ENCODE assay signal across 16 cellular contexts in genomic region chr1:201448981-201449380, GRCh38. TPM values are rescaled to one million over a fixed set of nuclear protein-coding genes. Genes with fewer than 3 reads are reported as not detected.
A peak's percentile ranks its signal among the peaks of the same experiment; 100 is the strongest.
DNase-seq lines count a peak whose midpoint lies in the region; ATAC-seq, FAIRE-seq and TF ChIP-seq lines count a peak whose summit lies in the region.
"Had no signal": no experiment of that assay in that cellular context is flagged by ENCODE, and none has a peak within 500 bp of the region (broad histone marks: within the 10 kb centered on the region; RNA-seq: fewer than 3 reads in every experiment).

No MANE protein-coding gene starts in this region.

- H3K27ac ChIP-seq in OCI-LY3 (ENCODE audit: low read length) (no peak overlapping the region), epithelial cell of prostate (peak overlapping the region; percentile 71), suprapubic skin (peak overlapping the region; percentile 16)
- H3K27ac ChIP-seq in CD4-positive, alpha-beta T cell (ENCODE audit: low read depth, low read length), result no peak overlapping the region
- H3K27ac ChIP-seq: neutrophil had no signal

- POLR2A ChIA-PET in CD4-positive, alpha-beta T cell (lab: Charles Lee), result no interaction called here

- no peak for TF ChIP-seq EP300 in suprapubic skin (IDR thresholded peaks at IDR 0.05)

- no peak for TF ChIP-seq CTCF in OCI-LY3 (IDR thresholded peaks at IDR 0.05; ENCODE audit: low read depth, low read length)
- TF ChIP-seq CTCF in nephron (IDR thresholded peaks at IDR 0.05; ENCODE audit: unreplicated experiment in 3 of 3), result no peak
- no peak for TF ChIP-seq CTCF in suprapubic skin (IDR thresholded peaks at IDR 0.05)
- no peak for TF ChIP-seq CTCF in D721Med (IDR thresholded peaks at IDR 0.05; ENCODE audit: insufficient read depth, missing control alignments)
- TF ChIP-seq CTCF in CD4-positive, alpha-beta T cell (IDR thresholded peaks at IDR 0.05), result no peak

- no peaks in the 10 kb centered on the region for H3K36me3 Mint-ChIP-seq in nephron (ENCODE audit: low read depth)
- H3K36me3 Mint-ChIP-seq in CD4-positive, alpha-beta T cell (ENCODE audit: low read depth), result no peaks in the 10 kb centered on the region
- H3K36me3 Mint-ChIP-seq: activated naive CD8-positive, alpha-beta T cell treated with anti-CD3 and anti-CD28 coated beads for 36 hours had no signal

- no peak for TF ChIP-seq POLR2A in suprapubic skin (IDR thresholded peaks at IDR 0.05)

- peaks cover 26% of the 10 kb centered on the region for H3K4me1 ChIP-seq in OCI-LY3 (ENCODE audit: low read length)
- H3K4me1 ChIP-seq in suprapubic skin, result peaks cover 32% of the 10 kb centered on the region

- no peak overlapping the region for H3K4me3 Mint-ChIP-seq in nephron
- H3K4me3 Mint-ChIP-seq in CD4-positive, alpha-beta T cell, result no peak overlapping the region
- H3K4me3 Mint-ChIP-seq: activated naive CD8-positive, alpha-beta T cell treated with anti-CD3 and anti-CD28 coated beads for 36 hours; CD4-positive, CD25-positive, alpha-beta regulatory T cell; dendritic cell treated with granulocyte-macrophage colony-stimulating factor and Interleukin-4, amounts not matched to agents 40 ng/mL and 50 ng/mL, for 4 days; IgD-negative memory B cell had no signal

- peaks cover 19% of the 10 kb centered on the region for H3K27me3 ChIP-seq in OCI-LY3 (ENCODE audit: low read depth, low read length)
- H3K27me3 ChIP-seq in suprapubic skin, result no peaks in the 10 kb centered on the region
- H3K27me3 ChIP-seq in CD4-positive, alpha-beta T cell (ENCODE audit: control insufficient read depth, insufficient read depth, low read length), result no peaks in the 10 kb centered on the region

- H3K27ac Mint-ChIP-seq in nephron, result peak overlapping the region in 2 of 3 experiments; percentile 83 to 87
- H3K27ac Mint-ChIP-seq in CD4-positive, alpha-beta T cell, result no peak overlapping the region
- H3K27ac Mint-ChIP-seq: activated naive CD8-positive, alpha-beta T cell treated with anti-CD3 and anti-CD28 coated beads for 36 hours; CD4-positive, CD25-positive, alpha-beta regulatory T cell; dendritic cell treated with granulocyte-macrophage colony-stimulating factor and Interleukin-4, amounts not matched to agents 40 ng/mL and 50 ng/mL, for 4 days; IgD-negative memory B cell had no signal

- intact Hi-C loops in CD4-positive, alpha-beta T cell (cut with DNase I, micrococcal nuclease), result loop anchor here (1.0 to 2.0 kb wide), 2 partner anchors 32 to 64 kb away; no protein-coding TSS in a partner anchor

- H3K36me3 ChIP-seq in OCI-LY3 (replicated peaks; ENCODE audit: low read depth, low read length) (no peaks in the 10 kb centered on the region), suprapubic skin (no peaks in the 10 kb centered on the region)
- H3K36me3 ChIP-seq: neutrophil had no signal

- H3K4me2 ChIP-seq in OCI-LY3 (ENCODE audit: low read length), result no peak overlapping the region

- no peak for FAIRE-seq in D721Med (lab: Jason Lieb, UNC)

- no peaks in the 10 kb centered on the region for H3K79me2 ChIP-seq in OCI-LY3 (ENCODE audit: low read length)

- H4K20me1 ChIP-seq in OCI-LY3 (ENCODE audit: insufficient read depth, low read length), result no peaks in the 10 kb centered on the region

- peaks cover 3% of the 10 kb centered on the region for H3K27me3 Mint-ChIP-seq in nephron (ENCODE audit: low read depth)
- H3K27me3 Mint-ChIP-seq in CD4-positive, alpha-beta T cell, result peaks cover 10% of the 10 kb centered on the region

- H3K9me3 Mint-ChIP-seq in nephron, result no peaks in the 10 kb centered on the region
- peaks cover 2% of the 10 kb centered on the region for H3K9me3 Mint-ChIP-seq in CD4-positive, alpha-beta T cell
- H3K9me3 Mint-ChIP-seq: dendritic cell treated with granulocyte-macrophage colony-stimulating factor and Interleukin-4, amounts not matched to agents 40 ng/mL and 50 ng/mL, for 4 days; IgD-negative memory B cell had no signal

- peak overlapping the region; percentile 94 for H2AFZ ChIP-seq in OCI-LY3 (ENCODE audit: low read depth, low read length)

- 79% methylated on average over 3 of the region's 5 CpGs for whole genome bisulfite sequencing in suprapubic skin

- H3K9me3 ChIP-seq in OCI-LY3 (ENCODE audit: insufficient read depth, low read length) (peaks cover 5% of the 10 kb centered on the region; the same call in 1 of the 2 replicates), suprapubic skin (no peaks in the 10 kb centered on the region)
- H3K9me3 ChIP-seq in CD4-positive, alpha-beta T cell (ENCODE audit: control insufficient read depth, low read length), result no peaks in the 10 kb centered on the region
- H3K9me3 ChIP-seq: neutrophil had no signal

- no peak for DNase-seq in epithelial cell of prostate (ENCODE audit: low read depth, low spot score)
- DNase-seq in suprapubic skin (ENCODE audit: low spot score in 2 of 2), result no peak
- no peak for DNase-seq in D721Med (ENCODE audit: insufficient read length, low spot score)
- DNase-seq in CD4-positive, alpha-beta T cell, result no peak
- DNase-seq: activated naive CD8-positive, alpha-beta T cell treated with anti-CD3 and anti-CD28 coated beads for 36 hours; CD4-positive, CD25-positive, alpha-beta regulatory T cell; islet precursor cell; NCI-H146; NCI-H82; stimulated activated CD4-positive, alpha-beta T cell treated with anti-CD3 and anti-CD28 coated beads, Interleukin-1b, Interleukin-23, amount 100 ng/mL, for 48 hours had no signal

- peaks cover 50% of the 10 kb centered on the region for H3K4me1 Mint-ChIP-seq in nephron
- H3K4me1 Mint-ChIP-seq in CD4-positive, alpha-beta T cell (ENCODE audit: low read depth), result peaks cover 4% of the 10 kb centered on the region

- ATAC-seq in CD4-positive, alpha-beta T cell (ENCODE audit: poor library complexity), result no peak
- ATAC-seq in HG03571 (IDR thresholded peaks at IDR 0.05; ENCODE audit: unreplicated experiment), result no peak

- H3K4me3 ChIP-seq in OCI-LY3 (ENCODE audit: low read length) (no peak overlapping the region), suprapubic skin (no peak overlapping the region)

- CTCF ChIA-PET in CD4-positive, alpha-beta T cell (lab: Charles Lee), result interaction anchor here (1.2 to 2.2 kb wide), 4 partner anchors 20 to 64 kb away, joined by 4 to 27 read pairs (median 4); partner anchors contain the start of genes CSRP1 and PHLDA3

- H3K9ac ChIP-seq in OCI-LY3 (ENCODE audit: low read length), result no peak overlapping the region

RNA-seq across cellular contexts. Expression of gene PHLDA3, which starts 20.0 kb away (rescaled TPM):
- 10 to 100 TPM; 31.5 to 61.1 (median 44.5) TPM for total RNA-seq in suprapubic skin
- under 1 TPM; 0.45 to 0.71 TPM for total RNA-seq in CD4-positive, alpha-beta T cell

RNA-seq across cellular contexts. Expression of gene TNNI1, which starts 27.5 kb away (rescaled TPM):
- total RNA-seq in suprapubic skin, result under 1 TPM in 2 of 4 donors, not detected in 2; 0.23 to 0.44 TPM
- total RNA-seq in CD4-positive, alpha-beta T cell, result not detected
- total RNA-seq: activated naive CD8-positive, alpha-beta T cell treated with anti-CD3 and anti-CD28 coated beads for 36 hours; CD4-positive, CD25-positive, alpha-beta regulatory T cell had no signal

RNA-seq across cellular contexts. Expression of gene LAD1, which starts 49.9 kb away (rescaled TPM):
- total RNA-seq in suprapubic skin, result 100 to 1,000 TPM; 175 to 303 (median 218) TPM
- not detected for total RNA-seq in CD4-positive, alpha-beta T cell
- total RNA-seq: activated naive CD8-positive, alpha-beta T cell treated with anti-CD3 and anti-CD28 coated beads for 36 hours; CD4-positive, CD25-positive, alpha-beta regulatory T cell had no signal

RNA-seq across cellular contexts. Expression of gene CSRP1, which starts 57.9 kb away (rescaled TPM):
- total RNA-seq in suprapubic skin, result 100 to 1,000 TPM; 379 to 436 (median 414) TPM
- total RNA-seq in CD4-positive, alpha-beta T cell, result 10 to 100 TPM; 34.8 to 39.9 TPM

Comparison
In these comparisons a context has a peak if more than half of its experiments do, and no peak if none do; other contexts are left out.
1. H3K27ac ChIP-seq: peak in epithelial cell of prostate (single experiment) and suprapubic skin (single experiment); none in OCI-LY3 (single experiment) and CD4-positive, alpha-beta T cell (single experiment).
2. RNA of gene PHLDA3, which starts 20.0 kb away (total RNA-seq): 31.5 to 61.1 TPM in suprapubic skin; 0.45 to 0.71 TPM in CD4-positive, alpha-beta T cell; every median in the first group is over 10 times any median in the second.
3. RNA of gene LAD1, which starts 49.9 kb away (total RNA-seq): 175 to 303 TPM in suprapubic skin; not detected in CD4-positive, alpha-beta T cell; every median in the first group is over 100 times any median in the second.